In the genomic region with DNA sequence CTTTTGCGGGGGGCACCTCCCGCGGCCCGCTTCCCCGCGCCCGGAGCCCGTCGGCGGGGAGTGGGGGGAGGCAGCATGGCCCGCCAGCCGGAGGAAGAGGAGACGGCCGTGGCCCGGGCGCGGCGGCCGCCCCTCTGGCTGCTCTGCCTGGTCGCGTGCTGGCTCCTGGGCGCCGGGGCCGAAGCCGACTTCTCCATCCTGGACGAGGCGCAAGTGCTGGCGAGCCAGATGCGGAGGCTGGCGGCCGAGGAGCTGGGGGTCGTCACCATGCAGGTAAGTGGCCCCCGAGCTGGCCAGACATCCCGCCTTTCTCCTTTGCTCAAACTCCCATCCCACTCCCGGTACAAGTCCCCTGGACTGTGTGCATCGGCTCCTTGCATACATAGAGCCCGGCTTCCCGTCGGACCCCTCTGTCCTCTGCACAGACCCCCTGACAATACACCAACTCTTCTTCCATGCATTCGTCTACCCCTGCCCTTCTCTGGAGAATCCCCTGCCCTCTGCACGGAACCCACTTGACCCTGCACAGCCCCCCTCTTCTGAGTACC, we compare ENCODE assay signal across 8 cellular contexts. TPM values are rescaled to one million over a fixed set of nuclear protein-coding genes. Genes with fewer than 3 reads are reported as not detected.
DNase-seq lines count a peak whose midpoint lies in the region; TF ChIP-seq lines count a peak whose summit lies in the region.

No MANE protein-coding gene starts in this region.

- H3K36me3 ChIP-seq in liver (ENCODE audit: control insufficient read depth in 4 of 4, insufficient read depth in 3 of 4, low read depth in 1 of 4, low read length in 3 of 4) (no peaks in the 10 kb centered on the region), suprapubic skin (no peaks in the 10 kb centered on the region)

- H3K27me3 ChIP-seq in liver (ENCODE audit: control insufficient read depth in 4 of 4, insufficient read depth in 4 of 4, low read length in 3 of 4): no peaks in the 10 kb centered on the region
- no peaks in the 10 kb centered on the region for H3K27me3 ChIP-seq in suprapubic skin

- H3K27ac ChIP-seq in liver (ENCODE audit: low read depth in 1 of 2, low read length in 2 of 2) (peak overlapping the region in 1 of 2 donors; percentile 55), suprapubic skin (peak overlapping the region; percentile 91)

- no peak for TF ChIP-seq EP300 in suprapubic skin (IDR thresholded peaks at IDR 0.05)

- H3K9me3 ChIP-seq in liver (ENCODE audit: control insufficient read depth in 4 of 4, low read length in 3 of 4) (no peaks in the 10 kb centered on the region), suprapubic skin (no peaks in the 10 kb centered on the region)

- WGBS in liver: 1% methylated on average over 41 of the region's 41 CpGs
- whole genome bisulfite sequencing in suprapubic skin: 1% methylated on average over 8 of the region's 41 CpGs

- no peak for TF ChIP-seq RAD21 in liver (IDR thresholded peaks at IDR 0.05)

- no peak overlapping the region for H3K9ac ChIP-seq in liver (ENCODE audit: low read depth in 1 of 2, low read length in 2 of 2)

- peak; percentile 9 for DNase-seq in NCI-H2029 (lab: John Stamatoyannopoulos, UW)
- DNase-seq in NCI-H2029 treated with DMSO at 0.1 percent for 48 hours (lab: John Stamatoyannopoulos, UW): no peak
- DNase-seq in HCEC 1CT: peak; percentile 30
- peak; percentile 25 for DNase-seq in NCI-H82 treated with DMSO at 0.1 percent for 48 hours (lab: John Stamatoyannopoulos, UW; ENCODE audit: unreplicated experiment)
- DNase-seq in choroid plexus epithelial cell (ENCODE audit: low read depth): peak; percentile 13
- DNase-seq in suprapubic skin (ENCODE audit: low spot score in 2 of 2): peak; percentile 68 to 81
- no peak for DNase-seq in NCI-H226

- no peak for TF ChIP-seq POLR2A in suprapubic skin (IDR thresholded peaks at IDR 0.05)

- peaks cover 3 to 20% (median 12%) of the 10 kb centered on the region in 4 donors for H3K4me1 ChIP-seq in liver (ENCODE audit: control insufficient read depth in 4 of 4, insufficient read depth in 4 of 4, low read length in 3 of 4)
- peaks cover 52% of the 10 kb centered on the region for H3K4me1 ChIP-seq in suprapubic skin

- no peak for TF ChIP-seq CTCF in choroid plexus epithelial cell (conservative IDR thresholded peaks at IDR 0.05; ENCODE audit: low read depth, low read length)
- no peak for TF ChIP-seq CTCF in liver (IDR thresholded peaks at IDR 0.05; ENCODE audit: low read depth, low read length, missing input control)
- TF ChIP-seq CTCF in suprapubic skin (IDR thresholded peaks at IDR 0.05): no peak

- H3K4me3 ChIP-seq in choroid plexus epithelial cell (ENCODE audit: low read depth, low read length) (peak overlapping the region; percentile 60), liver (ENCODE audit: low read depth in 1 of 3, low read length in 3 of 3) (peak overlapping the region in 2 of 3 donors; percentile 67 to 80), suprapubic skin (peak overlapping the region; percentile 90)

TF ChIP-seq in liver, 16 proteins besides CTCF, POLR2A, EP300 and RAD21:
- TF ChIP-seq ZBTB33 (IDR thresholded peaks at IDR 0.05) (no peak), MAX (IDR thresholded peaks at IDR 0.05) (no peak), JUND (IDR thresholded peaks at IDR 0.05) (no peak), SP1 (IDR thresholded peaks at IDR 0.05) (no peak)

RNA-seq across cellular contexts. Expression of gene CACHD1, which starts 0.8 kb away (rescaled TPM):
- total RNA-seq in liver: 1 to 10 TPM; 3.3 to 4.2 TPM
- 1 to 10 TPM in 1 of 2 donors, under 1 TPM in 1; 0.68 to 1.3 TPM for polyA plus RNA-seq in liver
- 10 to 100 TPM in 3 of 4 donors, 1 to 10 TPM in 1; 6.9 to 14.7 (median 11.6) TPM for total RNA-seq in suprapubic skin

Comparison
In these comparisons a context has a peak if more than half of its experiments do, and no peak if none do; other contexts are left out.
1. DNase-seq: peak in NCI-H2029 (single experiment), HCEC 1CT (single experiment), NCI-H82 treated with DMSO at 0.1 percent for 48 hours (single experiment), choroid plexus epithelial cell (single experiment) and suprapubic skin (2 of 2); none in NCI-H2029 treated with DMSO at 0.1 percent for 48 hours (single experiment) and NCI-H226 (single experiment).
2. Peak in every context shown above with its lines, with median percentiles within 50 percentile points of each other: H3K4me3 ChIP-seq.